In the genomic region with DNA sequence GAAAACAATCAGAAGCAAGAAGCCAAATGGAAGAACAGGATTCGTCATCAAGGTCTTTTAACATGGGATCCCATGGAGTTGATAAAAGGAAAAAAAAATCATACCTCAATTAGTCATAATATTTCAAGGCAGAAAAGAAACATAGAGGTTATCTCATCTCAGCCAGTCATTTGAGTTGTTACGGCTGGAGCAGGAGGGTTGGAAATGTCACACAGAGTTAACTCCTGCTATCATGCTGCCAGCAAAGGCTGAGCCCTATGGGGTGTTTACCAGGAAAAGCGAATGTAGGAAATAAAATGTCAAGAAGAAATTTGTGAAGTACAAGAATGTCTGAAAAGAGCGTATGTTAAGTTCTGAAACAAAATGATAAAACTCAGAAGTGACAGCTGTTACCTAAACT, we compare ENCODE assay signal across 1 cellular context.
TF ChIP-seq lines count a peak whose summit lies in the region.

No MANE protein-coding gene starts in this region.

TF ChIP-seq in WTC11, 78 proteins besides CTCF, POLR2A, EP300 and RAD21 (continued from another document):
- TF ChIP-seq MXD4 (CRISPR knock-in tag; IDR thresholded peaks at IDR 0.05; ENCODE audit: borderline replicate concordance) (no peak), NR1H2 (CRISPR knock-in tag; IDR thresholded peaks at IDR 0.05) (no peak), NFE2L1 (CRISPR knock-in tag; IDR thresholded peaks at IDR 0.05) (no peak), ZNF121 (CRISPR knock-in tag; IDR thresholded peaks at IDR 0.05) (no peak), JAZF1 (CRISPR knock-in tag; IDR thresholded peaks at IDR 0.05) (no peak)
- TF ChIP-seq, protein P1, sequence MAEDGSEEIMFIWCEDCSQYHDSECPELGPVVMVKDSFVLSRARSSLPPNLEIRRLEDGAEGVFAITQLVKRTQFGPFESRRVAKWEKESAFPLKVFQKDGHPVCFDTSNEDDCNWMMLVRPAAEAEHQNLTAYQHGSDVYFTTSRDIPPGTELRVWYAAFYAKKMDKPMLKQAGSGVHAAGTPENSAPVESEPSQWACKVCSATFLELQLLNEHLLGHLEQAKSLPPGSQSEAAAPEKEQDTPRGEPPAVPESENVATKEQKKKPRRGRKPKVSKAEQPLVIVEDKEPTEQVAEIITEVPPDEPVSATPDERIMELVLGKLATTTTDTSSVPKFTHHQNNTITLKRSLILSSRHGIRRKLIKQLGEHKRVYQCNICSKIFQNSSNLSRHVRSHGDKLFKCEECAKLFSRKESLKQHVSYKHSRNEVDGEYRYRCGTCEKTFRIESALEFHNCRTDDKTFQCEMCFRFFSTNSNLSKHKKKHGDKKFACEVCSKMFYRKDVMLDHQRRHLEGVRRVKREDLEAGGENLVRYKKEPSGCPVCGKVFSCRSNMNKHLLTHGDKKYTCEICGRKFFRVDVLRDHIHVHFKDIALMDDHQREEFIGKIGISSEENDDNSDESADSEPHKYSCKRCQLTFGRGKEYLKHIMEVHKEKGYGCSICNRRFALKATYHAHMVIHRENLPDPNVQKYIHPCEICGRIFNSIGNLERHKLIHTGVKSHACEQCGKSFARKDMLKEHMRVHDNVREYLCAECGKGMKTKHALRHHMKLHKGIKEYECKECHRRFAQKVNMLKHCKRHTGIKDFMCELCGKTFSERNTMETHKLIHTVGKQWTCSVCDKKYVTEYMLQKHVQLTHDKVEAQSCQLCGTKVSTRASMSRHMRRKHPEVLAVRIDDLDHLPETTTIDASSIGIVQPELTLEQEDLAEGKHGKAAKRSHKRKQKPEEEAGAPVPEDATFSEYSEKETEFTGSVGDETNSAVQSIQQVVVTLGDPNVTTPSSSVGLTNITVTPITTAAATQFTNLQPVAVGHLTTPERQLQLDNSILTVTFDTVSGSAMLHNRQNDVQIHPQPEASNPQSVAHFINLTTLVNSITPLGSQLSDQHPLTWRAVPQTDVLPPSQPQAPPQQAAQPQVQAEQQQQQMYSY (CRISPR knock-in tag; IDR thresholded peaks at IDR 0.05): no peak
- TF ChIP-seq, protein P2, sequence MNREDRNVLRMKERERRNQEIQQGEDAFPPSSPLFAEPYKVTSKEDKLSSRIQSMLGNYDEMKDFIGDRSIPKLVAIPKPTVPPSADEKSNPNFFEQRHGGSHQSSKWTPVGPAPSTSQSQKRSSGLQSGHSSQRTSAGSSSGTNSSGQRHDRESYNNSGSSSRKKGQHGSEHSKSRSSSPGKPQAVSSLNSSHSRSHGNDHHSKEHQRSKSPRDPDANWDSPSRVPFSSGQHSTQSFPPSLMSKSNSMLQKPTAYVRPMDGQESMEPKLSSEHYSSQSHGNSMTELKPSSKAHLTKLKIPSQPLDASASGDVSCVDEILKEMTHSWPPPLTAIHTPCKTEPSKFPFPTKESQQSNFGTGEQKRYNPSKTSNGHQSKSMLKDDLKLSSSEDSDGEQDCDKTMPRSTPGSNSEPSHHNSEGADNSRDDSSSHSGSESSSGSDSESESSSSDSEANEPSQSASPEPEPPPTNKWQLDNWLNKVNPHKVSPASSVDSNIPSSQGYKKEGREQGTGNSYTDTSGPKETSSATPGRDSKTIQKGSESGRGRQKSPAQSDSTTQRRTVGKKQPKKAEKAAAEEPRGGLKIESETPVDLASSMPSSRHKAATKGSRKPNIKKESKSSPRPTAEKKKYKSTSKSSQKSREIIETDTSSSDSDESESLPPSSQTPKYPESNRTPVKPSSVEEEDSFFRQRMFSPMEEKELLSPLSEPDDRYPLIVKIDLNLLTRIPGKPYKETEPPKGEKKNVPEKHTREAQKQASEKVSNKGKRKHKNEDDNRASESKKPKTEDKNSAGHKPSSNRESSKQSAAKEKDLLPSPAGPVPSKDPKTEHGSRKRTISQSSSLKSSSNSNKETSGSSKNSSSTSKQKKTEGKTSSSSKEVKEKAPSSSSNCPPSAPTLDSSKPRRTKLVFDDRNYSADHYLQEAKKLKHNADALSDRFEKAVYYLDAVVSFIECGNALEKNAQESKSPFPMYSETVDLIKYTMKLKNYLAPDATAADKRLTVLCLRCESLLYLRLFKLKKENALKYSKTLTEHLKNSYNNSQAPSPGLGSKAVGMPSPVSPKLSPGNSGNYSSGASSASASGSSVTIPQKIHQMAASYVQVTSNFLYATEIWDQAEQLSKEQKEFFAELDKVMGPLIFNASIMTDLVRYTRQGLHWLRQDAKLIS (CRISPR knock-in tag; IDR thresholded peaks at IDR 0.05; ENCODE audit: borderline replicate concordance): no peak
- TF ChIP-seq, protein P3, sequence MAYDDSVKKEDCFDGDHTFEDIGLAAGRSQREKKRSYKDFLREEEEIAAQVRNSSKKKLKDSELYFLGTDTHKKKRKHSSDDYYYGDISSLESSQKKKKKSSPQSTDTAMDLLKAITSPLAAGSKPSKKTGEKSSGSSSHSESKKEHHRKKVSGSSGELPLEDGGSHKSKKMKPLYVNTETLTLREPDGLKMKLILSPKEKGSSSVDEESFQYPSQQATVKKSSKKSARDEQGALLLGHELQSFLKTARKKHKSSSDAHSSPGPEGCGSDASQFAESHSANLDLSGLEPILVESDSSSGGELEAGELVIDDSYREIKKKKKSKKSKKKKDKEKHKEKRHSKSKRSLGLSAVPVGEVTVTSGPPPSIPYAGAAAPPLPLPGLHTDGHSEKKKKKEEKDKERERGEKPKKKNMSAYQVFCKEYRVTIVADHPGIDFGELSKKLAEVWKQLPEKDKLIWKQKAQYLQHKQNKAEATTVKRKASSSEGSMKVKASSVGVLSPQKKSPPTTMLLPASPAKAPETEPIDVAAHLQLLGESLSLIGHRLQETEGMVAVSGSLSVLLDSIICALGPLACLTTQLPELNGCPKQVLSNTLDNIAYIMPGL (CRISPR knock-in tag; IDR thresholded peaks at IDR 0.05): no peak
